17 cellular contexts compared by ENCODE assay signal in genomic region chr2:208371634-208371935, GRCh38. TPM values are rescaled to one million over a fixed set of nuclear protein-coding genes. Genes with fewer than 3 reads are reported as not detected.
DNase-seq lines count a peak whose midpoint lies in the region; ATAC-seq, FAIRE-seq and TF ChIP-seq lines count a peak whose summit lies in the region.
"Had no signal": no experiment of that assay in that cellular context is flagged by ENCODE, and none has a peak within 500 bp of the region (broad histone marks: within the 10 kb centered on the region; RNA-seq: fewer than 3 reads in every experiment).

No MANE protein-coding gene starts in this region.

- BruUV-seq in HepG2 (replicated peaks; lab: Mats Ljungman, UMichigan) (no TSS peak), GM12878 (replicated peaks; lab: Mats Ljungman, UMichigan) (no TSS peak)

- CTCF ChIA-PET in HepG2 (lab: Yijun Ruan, JAX; ENCODE audit: low intra/inter-chr PET ratio, low total read pairs), result no interaction called here
- CTCF ChIA-PET in GM12878 (lab: Yijun Ruan, JAX), result interaction anchor here (0.7 kb wide), 1 partner anchor 9 kb away, joined by 3 read pairs; no protein-coding TSS in a partner anchor

- no peak overlapping the region for H3K4me2 ChIP-seq in HepG2 (ENCODE audit: low read depth, low read length)
- H3K4me2 ChIP-seq in GM12878 (ENCODE audit: control insufficient read depth, insufficient read depth), result no peak overlapping the region
- H3K4me2 ChIP-seq in Karpas-422 (ENCODE audit: low read depth, low read length, poor library complexity, severe bottlenecking), result no peak overlapping the region

- RAD21 ChIA-PET in GM12878 (lab: Charles Lee; ENCODE audit: unreplicated experiment), result no interaction called here

- peak in 1 of 4 donors; percentile 54 for ATAC-seq in right lobe of liver
- ATAC-seq in HepG2, result no peak
- ATAC-seq in GM12878, result peak; percentile 35

- TF ChIP-seq EP300 in HepG2 (IDR thresholded peaks at IDR 0.05; ENCODE audit: low read depth in 2 of 2, low read length in 2 of 2), result no peak
- TF ChIP-seq EP300 in HepG2 (CRISPR knock-in tag; IDR thresholded peaks at IDR 0.05; ENCODE audit: borderline replicate concordance), result no peak
- no peak for TF ChIP-seq EP300 in GM12878 (IDR thresholded peaks at IDR 0.05; ENCODE audit: borderline replicate concordance in 1 of 2, control insufficient read depth in 1 of 2, low read depth in 2 of 2, low read length in 2 of 2)

- H3K79me2 ChIP-seq in HepG2 (ENCODE audit: insufficient read depth, low read length) (no peaks in the 10 kb centered on the region), GM12878 (ENCODE audit: control insufficient read depth, insufficient read depth, low read length) (no peaks in the 10 kb centered on the region), Karpas-422 (ENCODE audit: low read length) (no peaks in the 10 kb centered on the region)

- no peaks in the 10 kb centered on the region for H4K20me1 ChIP-seq in HepG2 (ENCODE audit: insufficient read depth, low read length)
- no peaks in the 10 kb centered on the region for H4K20me1 ChIP-seq in GM12878 (ENCODE audit: control insufficient read depth, insufficient read depth)
- no peaks in the 10 kb centered on the region for H4K20me1 ChIP-seq in Karpas-422 (ENCODE audit: insufficient read depth, low read depth, low read length)

- no peak for FAIRE-seq in HepG2 (lab: Jason Lieb, UNC)
- FAIRE-seq in GM12878 (lab: Jason Lieb, UNC), result no peak
- FAIRE-seq: D721Med, H1 had no signal

- H3K27ac ChIP-seq in right lobe of liver (peak overlapping the region in 2 of 3 donors; percentile 69 to 86), HepG2 (ENCODE audit: extremely low read length, insufficient read depth, low read length) (no peak overlapping the region), GM12878 (ENCODE audit: control insufficient read depth, insufficient read depth) (no peak overlapping the region), Karpas-422 (ENCODE audit: low read length) (no peak overlapping the region)

- TF ChIP-seq CTCF in right lobe of liver (IDR thresholded peaks at IDR 0.05) (no peak), HepG2 (CRISPR knock-in tag; IDR thresholded peaks at IDR 0.05) (no peak), GM12878 (IDR thresholded peaks at IDR 0.05 in 2 of 3, conservative IDR thresholded peaks at IDR 0.05 in 1 of 3; ENCODE audit: control insufficient read depth in 2 of 3, extremely low read depth in 1 of 3, insufficient read depth in 1 of 3, low read depth in 3 of 3, low read length in 3 of 3) (no peak)

- H3K27me3 ChIP-seq in right lobe of liver, result no peaks in the 10 kb centered on the region
- H3K27me3 ChIP-seq in HepG2 (ENCODE audit: control insufficient read depth in 1 of 2, insufficient read depth in 2 of 2, low read length in 2 of 2), result no peaks in the 10 kb centered on the region
- no peaks in the 10 kb centered on the region for H3K27me3 ChIP-seq in GM12878 (replicated peaks in 1 of 2; ENCODE audit: control insufficient read depth in 2 of 2, insufficient read depth in 2 of 2, low read length in 1 of 2)
- H3K27me3 ChIP-seq in Karpas-422 (ENCODE audit: low read length), result no peaks in the 10 kb centered on the region
- H3K27me3 ChIP-seq: BE2C had no signal

- TF ChIP-seq POLR2A in right lobe of liver (IDR thresholded peaks at IDR 0.05), result no peak
- no peak for TF ChIP-seq POLR2A in HepG2 (IDR thresholded peaks at IDR 0.05; ENCODE audit: insufficient read depth in 1 of 2, low read depth in 2 of 2, low read length in 2 of 2)
- TF ChIP-seq POLR2A in GM12878 (IDR thresholded peaks at IDR 0.05; ENCODE audit: low read depth, low read length), result no peak

- no peaks in the 10 kb centered on the region for H3K9me2 ChIP-seq in Karpas-422 (replicated peaks; ENCODE audit: insufficient read depth, low read length)

- intact Hi-C loops in right lobe of liver (cut with DNase I), result no loop called here
- intact Hi-C loops in HepG2 (cut with micrococcal nuclease; ENCODE audit: unreplicated experiment), result no loop called here
- intact Hi-C loops in GM12878 (cut with micrococcal nuclease; ENCODE audit: unreplicated experiment), result no loop called here

- DNase-seq in right lobe of liver, result no peak
- no peak for DNase-seq in HepG2 (ENCODE audit: low spot score)
- DNase-seq in GM12878 (ENCODE audit: low read depth, low spot score), result no peak
- peak; percentile 16 for DNase-seq in renal cortical epithelial cell (ENCODE audit: low read depth)
- DNase-seq in KBM-7, result no peak
- DNase-seq in Karpas-422, result no peak
- DNase-seq: C1 segment of cervical spinal cord; Caco-2; CD4-positive, CD25-positive, alpha-beta regulatory T cell; CD8-positive, alpha-beta memory T cell; DMS79 treated with DMSO at 0.1 percent for 48 hours; GF-D8; H9 had no signal

- H3K4me1 ChIP-seq in right lobe of liver (peaks cover 0 to 26% (median 5%) of the 10 kb centered on the region in 4 donors), HepG2 (ENCODE audit: insufficient read depth, low read length) (peaks cover 29% of the 10 kb centered on the region), GM12878 (ENCODE audit: control insufficient read depth, insufficient read depth, low read length) (no peaks in the 10 kb centered on the region), Karpas-422 (ENCODE audit: low read length) (peaks cover 3% of the 10 kb centered on the region)
- H3K4me1 ChIP-seq: Caco-2 had no signal

- 17% methylated on average over 1 of the region's 1 CpG for WGBS in right lobe of liver (ENCODE audit: insufficient coverage, low coverage, low lambda C conversion rate, missing lambda C conversion rate)
- 43% methylated on average over 1 of the region's 1 CpG for WGBS in HepG2 (ENCODE audit: low lambda C conversion rate)
- WGBS in GM12878 (ENCODE audit: insufficient coverage, insufficient replicate concordance, low lambda C conversion rate, missing lambda C conversion rate), result 52% methylated on average over 1 of the region's 1 CpG

- in situ Hi-C loops in HepG2 (cut with HindIII; ENCODE audit: extremely low pct_ligation_motif_present, low pct_unique_long_range_greater_than_20kb) (no loop called here), GM12878 (cut with MboI) (no loop called here), KBM-7 (cut with MboI; ENCODE audit: low pct_unique_long_range_greater_than_20kb, low sequenced_read_pairs) (no loop called here)

- SMC1A ChIA-PET in GM12878 (lab: Charles Lee; ENCODE audit: uncharacterized antibody, unreplicated experiment), result interaction anchor here (1.5 kb wide), 1 partner anchor 13 kb away, joined by 3 read pairs; no protein-coding TSS in a partner anchor

- no peak overlapping the region for H3K9ac ChIP-seq in HepG2 (ENCODE audit: insufficient read depth, low read depth, low read length)
- H3K9ac ChIP-seq in GM12878 (ENCODE audit: control insufficient read depth, insufficient read depth, low read length), result no peak overlapping the region
- H3K9ac ChIP-seq in Karpas-422 (ENCODE audit: low read length), result no peak overlapping the region

- H3K4me3 ChIP-seq in right lobe of liver (no peak overlapping the region), HepG2 (replicated peaks in 1 of 3; ENCODE audit: insufficient read depth in 1 of 3, low read depth in 2 of 3, low read length in 3 of 3) (no peak overlapping the region), GM12878 (no peak overlapping the region), Karpas-422 (ENCODE audit: low read length) (no peak overlapping the region)

- no peak for TF ChIP-seq RAD21 in HepG2 (CRISPR knock-in tag; IDR thresholded peaks at IDR 0.05)
- TF ChIP-seq RAD21 in GM12878 (IDR thresholded peaks at IDR 0.05; ENCODE audit: insufficient read depth, low read depth, low read length), result no peak

- H2AFZ ChIP-seq in HepG2 (ENCODE audit: low read length) (no peak overlapping the region), GM12878 (ENCODE audit: control insufficient read depth, low read depth, low read length) (no peak overlapping the region), Karpas-422 (ENCODE audit: low read length) (no peak overlapping the region)

- POLR2A ChIA-PET in HepG2 (lab: Yijun Ruan, JAX) (no interaction called here), GM12878 (lab: Charles Lee) (no interaction called here)

- H3K36me3 ChIP-seq in right lobe of liver, result no peaks in the 10 kb centered on the region
- no peaks in the 10 kb centered on the region for H3K36me3 ChIP-seq in HepG2 (replicated peaks in 1 of 2; ENCODE audit: control insufficient read depth in 1 of 2, insufficient read depth in 2 of 2, low read length in 2 of 2)
- H3K36me3 ChIP-seq in GM12878 (ENCODE audit: control insufficient read depth in 2 of 2, insufficient read depth in 2 of 2, low read length in 1 of 2), result no peaks in the 10 kb centered on the region
- no peaks in the 10 kb centered on the region for H3K36me3 ChIP-seq in Karpas-422 (ENCODE audit: insufficient read depth, low read length)
- H3K36me3 ChIP-seq: BE2C had no signal

- peaks cover 0 to 3% (median 0%) of the 10 kb centered on the region in 4 donors for H3K9me3 ChIP-seq in right lobe of liver
- H3K9me3 ChIP-seq in HepG2 (ENCODE audit: low read length), result no peaks in the 10 kb centered on the region
- no peaks in the 10 kb centered on the region; the same call in 2 of the 3 replicates for H3K9me3 ChIP-seq in GM12878 (replicated peaks; ENCODE audit: control insufficient read depth, insufficient read depth, low read length)
- H3K9me3 ChIP-seq in Karpas-422 (ENCODE audit: low read length), result no peaks in the 10 kb centered on the region
- H3K9me3 ChIP-seq: BE2C, Caco-2 had no signal

RNA-seq across cellular contexts. Expression of gene PTH2R, which starts 35.0 kb away (rescaled TPM):
- total RNA-seq in right lobe of liver (under 1 TPM in 3 of 6 experiments, not detected in 3; 0.07 to 0.19 (median 0.16) TPM), HepG2 (2016; rRNA removed; fragmentation: Illumina TruSeq; extraction: Trizol) (0.04 TPM in 1 of 2 replicates, not detected in the other), GM12878 (2014; rRNA removed) (0.05 and 0.06 TPM in 2 replicates), GM12878 (2014; rRNA removed; fragmentation: Illumina TruSeq; extraction: Trizol) (not detected in 2 replicates), GM12878 (2021) (not detected in 2 replicates), renal cortical epithelial cell (0.17 and 3.2 TPM in 2 replicates)
- total RNA-seq in HepG2 (2016; cell fraction: cytosol; rRNA removed; fragmentation: Illumina TruSeq; extraction: Trizol; ENCODE audit: low read depth), result not detected in 2 replicates
- total RNA-seq in HepG2 (2016; cell fraction: insoluble cytoplasmic fraction; rRNA removed; fragmentation: Illumina TruSeq; extraction: Trizol), result not detected in 2 replicates
- total RNA-seq in HepG2 (2016; cell fraction: membrane; rRNA removed; fragmentation: Illumina TruSeq; extraction: Trizol), result not detected in 2 replicates
- not detected in 2 replicates for total RNA-seq in HepG2 (2016; cell fraction: nucleus; rRNA removed; fragmentation: Illumina TruSeq; extraction: Trizol)
- polyA plus RNA-seq in HepG2 (2011; rRNA removed) (not detected in 2 replicates), GM12878 (2011; rRNA removed) (0.03 TPM in 2 replicates), GM12878 (2014; fragmentation: Illumina TruSeq; extraction: Trizol) (0.01 TPM in 1 of 2 replicates, not detected in the other), GM12878 (2014; fragmentation: Nextera tagmentation; extraction: Ambion mirVana) (not detected), GM12878 (2014; rRNA removed) (not detected in 2 replicates), GM12878 (2016; fragmentation: Nextera tagmentation; extraction: Ambion mirVana) (not detected)
- not detected in 2 replicates for polyA plus RNA-seq in HepG2 (2011; cell fraction: cytosol; rRNA removed)
- not detected in 2 replicates for polyA plus RNA-seq in HepG2 (2011; cell fraction: nucleus; rRNA removed)
- not detected in 2 replicates for polyA plus RNA-seq in HepG2 (2012)
- not detected in 2 replicates for polyA plus RNA-seq in HepG2 (2016; cell fraction: cytosol; fragmentation: Illumina TruSeq; extraction: Trizol; ENCODE audit: low read depth)
- not detected in 2 replicates for polyA plus RNA-seq in HepG2 (2016; cell fraction: insoluble cytoplasmic fraction; fragmentation: Illumina TruSeq; extraction: Trizol; ENCODE audit: low read depth)
- not detected in 2 replicates for polyA plus RNA-seq in HepG2 (2016; cell fraction: membrane; fragmentation: Illumina TruSeq; extraction: Trizol; ENCODE audit: low read depth)
- not detected in 2 replicates for polyA plus RNA-seq in HepG2 (2016; cell fraction: nucleus; fragmentation: Illumina TruSeq; extraction: Trizol; ENCODE audit: insufficient read depth, low read depth)
- 0.08 TPM in 1 of 2 replicates, not detected in the other for polyA minus RNA-seq in HepG2 (2011; rRNA and poly(A)+ RNA removed; ENCODE audit: low replicate concordance)
- not detected in 2 replicates for polyA minus RNA-seq in HepG2 (2011; cell fraction: cytosol; rRNA and poly(A)+ RNA removed)
- 0.37 and 0.39 TPM in 2 replicates for polyA minus RNA-seq in HepG2 (2011; cell fraction: nucleus; rRNA and poly(A)+ RNA removed)
- 0.15 and 0.20 TPM in 2 replicates for total RNA-seq in GM12878 (2013; cell fraction: nucleolus; rRNA removed)
- polyA plus RNA-seq in GM12878 (2011; ENCODE audit: low read depth), result not detected
- not detected in 2 replicates for polyA plus RNA-seq in GM12878 (2011; cell fraction: cytosol; rRNA removed)
- polyA plus RNA-seq in GM12878 (2011; cell fraction: nucleus; rRNA removed), result 0.04 and 0.13 TPM in 2 replicates
- polyA plus RNA-seq in GM12878 (2012), result not detected in 2 replicates
- polyA minus RNA-seq in GM12878 (2011; rRNA and poly(A)+ RNA removed), result 0.31 TPM in 1 of 2 replicates, not detected in the other
- not detected in 2 replicates for polyA minus RNA-seq in GM12878 (2011; cell fraction: cytosol; rRNA and poly(A)+ RNA removed)
- 0.24 and 0.77 TPM in 2 replicates for polyA minus RNA-seq in GM12878 (2011; cell fraction: nucleus; rRNA and poly(A)+ RNA removed)
- 0.22 TPM in 1 of 2 replicates, not detected in the other for total RNA-seq in Karpas-422 (2014; rRNA removed; shearing (Covaris generic); ENCODE audit: low replicate concordance)
- total RNA-seq: A172; CD4-positive, CD25-positive, alpha-beta regulatory T cell; CD8-positive, alpha-beta memory T cell had no signal
- polyA plus RNA-seq: CD4-positive, CD25-positive, alpha-beta regulatory T cell; CD8-positive, alpha-beta memory T cell had no signal

Comparison
In these comparisons a context has a peak if more than half of its experiments do, and no peak if none do; other contexts are left out.
1. H3K27ac ChIP-seq: peak in right lobe of liver (2 of 3); none in HepG2 (single experiment), GM12878 (single experiment) and Karpas-422 (single experiment).